Comparison of ENCODE assay signal across 1 cellular context in the genomic region with DNA sequence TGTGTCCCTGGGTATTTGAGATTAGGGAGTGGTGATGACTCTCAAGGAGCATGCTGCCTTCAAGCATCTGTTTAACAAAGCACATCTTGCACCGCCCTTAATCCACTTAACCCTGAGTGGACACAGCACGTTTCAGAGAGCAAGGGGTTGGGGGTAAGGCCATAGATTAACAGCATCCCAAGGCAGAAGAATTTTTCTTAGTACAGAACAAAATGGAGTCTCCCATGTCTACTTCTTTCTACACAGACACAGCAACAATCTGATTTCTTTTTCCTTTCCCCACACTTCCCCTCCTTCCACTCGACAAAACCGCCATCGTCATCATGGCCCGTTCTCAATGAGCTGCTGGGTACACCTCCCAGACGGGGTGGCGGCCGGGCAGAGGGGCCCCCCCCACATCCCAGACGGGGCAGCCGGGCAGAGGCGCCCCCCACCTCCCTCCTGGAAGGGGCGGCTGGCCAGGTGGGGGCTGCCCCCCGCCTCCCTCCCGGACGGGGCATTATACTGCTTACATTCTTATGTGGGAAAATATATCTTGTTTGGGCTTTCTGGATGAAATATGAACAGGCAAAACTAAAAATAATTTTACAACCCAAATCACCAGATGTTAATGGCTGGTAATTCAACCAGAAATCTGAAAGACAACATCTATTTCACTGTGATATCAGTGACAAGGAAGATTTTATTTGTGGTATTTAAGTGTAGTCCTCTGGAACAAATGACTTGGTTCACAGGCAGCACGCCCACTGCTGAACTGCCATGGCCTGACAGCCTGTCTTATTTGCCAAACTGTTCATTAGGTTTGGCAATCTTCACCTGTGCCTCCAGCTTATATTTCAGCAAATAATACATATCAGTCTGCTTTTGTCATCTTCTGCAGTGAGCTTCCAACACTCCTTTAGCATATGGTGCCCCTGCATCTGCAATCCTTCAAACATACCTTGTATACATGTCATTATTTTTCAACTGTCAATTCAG.
TF ChIP-seq lines count a peak whose summit lies in the region.

No MANE protein-coding gene starts in this region.

TF ChIP-seq in K562, 482 proteins besides CTCF, POLR2A, EP300 and RAD21:
- TF ChIP-seq CBFA2T3 (IDR thresholded peaks at IDR 0.05) (peak; percentile 38), SMAD4 (CRISPR knock-in tag; conservative IDR thresholded peaks at IDR 0.05) (peak; percentile 47; the same call in 1 of the 2 replicates), IRF9 (tag; IDR thresholded peaks at IDR 0.05) (peak; percentile 43; the same call in 1 of the 2 replicates), DMBX1 (CRISPR knock-in tag; IDR thresholded peaks at IDR 0.05; ENCODE audit: borderline replicate concordance) (peak; percentile 65; the same call in 1 of the 2 replicates), ZNF592 (IDR thresholded peaks at IDR 0.05) (peak; percentile 81), MAX (CRISPR knock-in tag; IDR thresholded peaks at IDR 0.05) (peak; percentile 9; the same call in 1 of the 2 replicates)
